ENCODE assay signal across 1 cellular context in the genomic region with DNA sequence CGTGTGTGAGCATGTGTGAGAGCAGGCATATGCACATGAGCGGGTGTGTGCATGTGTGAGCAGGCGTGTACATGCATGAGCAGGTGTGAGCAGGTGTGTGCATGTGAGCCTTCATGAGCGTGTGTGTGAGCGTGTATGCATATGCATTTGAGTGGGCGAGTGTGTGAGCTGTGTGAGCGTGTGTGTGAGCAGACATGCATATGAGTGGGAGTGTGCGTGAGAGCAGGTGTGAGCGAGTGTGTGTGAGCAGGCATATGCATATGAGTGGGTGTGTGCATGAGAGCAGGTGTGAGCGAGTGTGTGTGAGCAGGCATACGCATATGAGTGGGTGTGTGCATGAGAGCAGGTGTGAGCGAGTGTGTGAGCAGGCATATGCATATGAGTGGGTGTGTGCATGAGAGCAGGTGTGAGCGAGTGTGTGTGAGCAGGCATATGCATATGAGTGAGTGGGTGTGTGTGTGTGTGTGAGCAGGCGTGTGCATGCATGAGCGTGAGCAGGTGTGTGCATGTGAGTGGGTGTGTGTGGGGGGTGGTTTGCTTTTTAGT.
TF ChIP-seq lines count a peak whose summit lies in the region.

No MANE protein-coding gene starts in this region.

TF ChIP-seq in GM12878, 131 proteins besides CTCF, POLR2A, EP300 and RAD21:
- TF ChIP-seq, protein P1, sequence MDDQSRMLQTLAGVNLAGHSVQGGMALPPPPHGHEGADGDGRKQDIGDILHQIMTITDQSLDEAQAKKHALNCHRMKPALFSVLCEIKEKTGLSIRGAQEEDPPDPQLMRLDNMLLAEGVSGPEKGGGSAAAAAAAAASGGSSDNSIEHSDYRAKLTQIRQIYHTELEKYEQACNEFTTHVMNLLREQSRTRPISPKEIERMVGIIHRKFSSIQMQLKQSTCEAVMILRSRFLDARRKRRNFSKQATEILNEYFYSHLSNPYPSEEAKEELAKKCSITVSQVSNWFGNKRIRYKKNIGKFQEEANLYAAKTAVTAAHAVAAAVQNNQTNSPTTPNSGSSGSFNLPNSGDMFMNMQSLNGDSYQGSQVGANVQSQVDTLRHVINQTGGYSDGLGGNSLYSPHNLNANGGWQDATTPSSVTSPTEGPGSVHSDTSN (IDR thresholded peaks at IDR 0.05; ENCODE audit: insufficient replicate concordance, low read depth, low read length) = peak; percentile 51
- TF ChIP-seq NFIC (IDR thresholded peaks at IDR 0.05; ENCODE audit: low read depth, low read length) (0 out of 2 replicates have a peak, but pooled peaks have one; percentile 26), TCF3 (IDR thresholded peaks at IDR 0.05; ENCODE audit: borderline replicate concordance, insufficient read depth, low read depth, low read length) (0 out of 2 replicates have a peak, but pooled peaks have one; percentile 31), FOXK2 (IDR thresholded peaks at IDR 0.05) (no peak), CHD1 (IDR thresholded peaks at IDR 0.05; ENCODE audit: low read depth, low read length) (no peak)
